1 cellular context compared by ENCODE assay signal in the genomic region with DNA sequence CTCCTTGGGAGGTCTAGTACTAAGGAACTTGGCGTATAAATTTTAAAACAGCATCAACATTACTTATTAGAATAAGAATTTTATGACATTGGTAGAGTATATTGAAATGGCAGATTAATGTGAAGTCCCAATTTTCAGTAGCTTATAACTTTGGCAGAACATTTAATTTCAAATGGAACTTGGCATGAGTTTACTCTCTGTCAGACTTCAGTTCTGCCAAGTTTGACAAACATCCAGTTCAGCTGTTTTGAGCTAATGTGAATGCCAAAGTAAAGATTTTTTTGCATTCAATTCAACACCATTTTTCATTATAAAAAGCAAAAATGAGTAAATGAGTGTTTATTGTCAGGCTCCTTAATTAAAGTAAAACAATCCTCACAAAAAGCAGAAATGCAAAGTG.
TF ChIP-seq lines count a peak whose summit lies in the region.

No MANE protein-coding gene starts in this region.

TF ChIP-seq in IMR-90, 13 proteins besides CTCF, POLR2A, EP300 and RAD21:
- TF ChIP-seq ELK1 (IDR thresholded peaks at IDR 0.05; ENCODE audit: borderline replicate concordance, low read depth, low read length): no peak
- TF ChIP-seq RFX5 (IDR thresholded peaks at IDR 0.05; ENCODE audit: low read depth, low read length): no peak
- no peak for TF ChIP-seq FOS (IDR thresholded peaks at IDR 0.05; ENCODE audit: low read depth, low read length)
- TF ChIP-seq CHD1 (IDR thresholded peaks at IDR 0.05; ENCODE audit: low read depth, low read length): no peak
- TF ChIP-seq SMC3 (IDR thresholded peaks at IDR 0.05; ENCODE audit: low read depth, low read length): no peak
- TF ChIP-seq USF2 (IDR thresholded peaks at IDR 0.05; ENCODE audit: low read depth, low read length): no peak
- no peak for TF ChIP-seq MXI1 (IDR thresholded peaks at IDR 0.05; ENCODE audit: borderline replicate concordance, low read depth, low read length)
